ENCODE assay signal across 11 cellular contexts in the genomic region with DNA sequence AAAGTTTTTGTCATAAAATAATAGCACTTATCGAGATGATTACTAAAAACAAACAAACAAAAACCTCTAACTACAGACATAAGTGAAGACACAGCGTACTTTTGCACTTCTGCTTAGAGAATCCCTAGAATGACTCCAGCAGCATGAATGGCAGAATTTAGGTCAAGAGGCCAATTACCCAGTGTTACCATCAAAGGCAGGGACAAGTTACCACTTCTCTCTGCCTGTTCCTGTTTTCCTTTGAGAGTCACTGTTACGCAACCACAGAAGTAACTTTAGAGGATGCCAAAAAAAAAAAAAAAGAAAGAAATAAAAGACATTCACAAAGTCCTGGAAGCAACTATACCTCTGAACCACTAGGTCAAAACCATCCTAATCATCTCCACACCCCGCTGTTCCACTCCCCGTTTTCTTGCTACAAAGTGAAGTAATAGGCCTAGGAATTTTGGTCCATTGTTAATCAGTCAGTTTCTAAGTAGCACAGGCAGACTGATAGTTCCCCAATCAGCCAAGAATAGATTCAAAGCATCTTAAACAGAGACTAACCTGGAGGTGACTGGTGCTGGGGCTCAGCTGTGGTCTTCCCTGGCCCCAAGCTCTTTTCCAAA. TPM values are rescaled to one million over a fixed set of nuclear protein-coding genes. Genes with fewer than 3 reads are reported as not detected.
A peak's percentile ranks its signal among the peaks of the same experiment; 100 is the strongest.
DNase-seq lines count a peak whose midpoint lies in the region; ATAC-seq and TF ChIP-seq lines count a peak whose summit lies in the region.
"Had no signal": no experiment of that assay in that cellular context is flagged by ENCODE, and none has a peak within 500 bp of the region (broad histone marks: within the 10 kb centered on the region; RNA-seq: fewer than 3 reads in every experiment).

No MANE protein-coding gene starts in this region.

- H3K36me3 ChIP-seq in A673 (ENCODE audit: insufficient read depth, low read length, poor library complexity, severe bottlenecking) = no peaks in the 10 kb centered on the region

- peak; percentile 45 for DNase-seq in SW480 (ENCODE audit: low spot score)
- DNase-seq in fibroblast of the conjunctiva (ENCODE audit: low read depth) = peak; percentile 9
- DNase-seq in retinal pigment epithelial cell (ENCODE audit: low read depth) = no peak
- no peak for DNase-seq in A673 (ENCODE audit: low spot score)
- no peak for DNase-seq in germinal center (ENCODE audit: low spot score)
- DNase-seq in activated CD4-positive, alpha-beta T cell treated with anti-CD3 and anti-CD28 coated beads, Interleukin-2, amount 10 ng/mL, durations not matched to agents 7 days and 5 days = no peak
- DNase-seq: activated B cell treated with CpG ODN at 0.5 μM for 24 hours, glutamatergic neuron had no signal

- TF ChIP-seq CTCF in retinal pigment epithelial cell (conservative IDR thresholded peaks at IDR 0.05; ENCODE audit: low read depth, low read length) (no peak), A673 (conservative IDR thresholded peaks at IDR 0.05; ENCODE audit: low read depth, low read length) (no peak)

- no peak overlapping the region for H3K27ac Mint-ChIP-seq in activated CD4-positive, alpha-beta T cell treated with anti-CD3 and anti-CD28 coated beads, Interleukin-2, amount 10 ng/mL, durations not matched to agents 7 days and 5 days
- H3K27ac Mint-ChIP-seq: activated B cell treated with CpG ODN at 0.5 μM for 24 hours; activated naive CD8-positive, alpha-beta T cell had no signal

- H3K4me1 ChIP-seq in A673 (ENCODE audit: insufficient read depth, low read length, poor library complexity, severe bottlenecking) = no peaks in the 10 kb centered on the region

- intact Hi-C loops in A673 (cut with micrococcal nuclease; ENCODE audit: unreplicated experiment) = no loop called here

- H3K4me3 ChIP-seq in retinal pigment epithelial cell (ENCODE audit: low read length) = peak overlapping the region; percentile 10
- no peak overlapping the region for H3K4me3 ChIP-seq in A673 (ENCODE audit: low read depth, low read length, poor library complexity, severe bottlenecking)

- no peak overlapping the region for H3K27ac ChIP-seq in A673 (ENCODE audit: low read depth, low read length, poor library complexity, severe bottlenecking)

- peaks cover 39% of the 10 kb centered on the region for H3K27me3 ChIP-seq in A673 (replicated peaks; ENCODE audit: insufficient read depth, low read depth, low read length, poor library complexity)

- no TSS peak for BruUV-seq in A673 (replicated peaks; lab: Mats Ljungman, UMichigan)

- H3K9me3 Mint-ChIP-seq in activated CD4-positive, alpha-beta T cell treated with anti-CD3 and anti-CD28 coated beads, Interleukin-2, amount 10 ng/mL, durations not matched to agents 7 days and 5 days = no peaks in the 10 kb centered on the region
- H3K9me3 Mint-ChIP-seq: activated B cell treated with CpG ODN at 0.5 μM for 24 hours had no signal

- POLR2A ChIA-PET in A673 (lab: Charles Lee; ENCODE audit: low non-redundant PET) = no interaction called here
- POLR2A ChIA-PET in activated CD4-positive, alpha-beta T cell treated with anti-CD3 and anti-CD28 coated beads, Interleukin-2, amount 10 ng/mL, durations not matched to agents 7 days and 5 days (lab: Charles Lee) = no interaction called here

- H3K4me3 Mint-ChIP-seq in activated CD4-positive, alpha-beta T cell treated with anti-CD3 and anti-CD28 coated beads, Interleukin-2, amount 10 ng/mL, durations not matched to agents 7 days and 5 days = no peak overlapping the region
- H3K4me3 Mint-ChIP-seq: activated B cell treated with CpG ODN at 0.5 μM for 24 hours; activated naive CD8-positive, alpha-beta T cell had no signal

- no peaks in the 10 kb centered on the region for H3K36me3 Mint-ChIP-seq in activated CD4-positive, alpha-beta T cell treated with anti-CD3 and anti-CD28 coated beads, Interleukin-2, amount 10 ng/mL, durations not matched to agents 7 days and 5 days (ENCODE audit: low read depth)
- H3K36me3 Mint-ChIP-seq: activated naive CD8-positive, alpha-beta T cell had no signal

- peaks cover 1% of the 10 kb centered on the region for H3K27me3 Mint-ChIP-seq in activated CD4-positive, alpha-beta T cell treated with anti-CD3 and anti-CD28 coated beads, Interleukin-2, amount 10 ng/mL, durations not matched to agents 7 days and 5 days
- H3K27me3 Mint-ChIP-seq: activated naive CD8-positive, alpha-beta T cell had no signal

- TF ChIP-seq RAD21 in Ishikawa (IDR thresholded peaks at IDR 0.05; ENCODE audit: low read depth) = no peak

- TF ChIP-seq EP300 in Ishikawa (IDR thresholded peaks at IDR 0.05; ENCODE audit: borderline replicate concordance) = no peak

- no peak for ATAC-seq in HG02759 (IDR thresholded peaks at IDR 0.05; ENCODE audit: unreplicated experiment)

- CTCF ChIA-PET in A673 (lab: Charles Lee) = no interaction called here
- CTCF ChIA-PET in activated CD4-positive, alpha-beta T cell treated with anti-CD3 and anti-CD28 coated beads, Interleukin-2, amount 10 ng/mL, durations not matched to agents 7 days and 5 days (lab: Charles Lee) = no interaction called here

- peaks cover 11% of the 10 kb centered on the region for H3K4me1 Mint-ChIP-seq in activated CD4-positive, alpha-beta T cell treated with anti-CD3 and anti-CD28 coated beads, Interleukin-2, amount 10 ng/mL, durations not matched to agents 7 days and 5 days

- H3K9me3 ChIP-seq in A673 (ENCODE audit: low read depth, low read length, poor library complexity, severe bottlenecking) = no peaks in the 10 kb centered on the region

TF ChIP-seq in Ishikawa, 13 proteins besides CTCF, POLR2A, EP300 and RAD21:
- TF ChIP-seq FOXM1 (IDR thresholded peaks at IDR 0.05; ENCODE audit: borderline replicate concordance, low read depth) (no peak), CEBPB (IDR thresholded peaks at IDR 0.05) (peak; percentile 68)

RNA-seq across cellular contexts. Expression of gene FMN1, which starts 41.9 kb away (rescaled TPM):
- 0.09 and 0.37 TPM in 2 replicates for total RNA-seq in A673 (2021)
- under 1 TPM; 0.04 to 0.12 TPM for total RNA-seq in activated CD4-positive, alpha-beta T cell treated with anti-CD3 and anti-CD28 coated beads, Interleukin-2, amount 10 ng/mL, durations not matched to agents 7 days and 5 days

Comparison
In these comparisons a context has a peak if more than half of its experiments do, and no peak if none do; other contexts are left out.
1. DNase-seq: peak in SW480 (single experiment) and fibroblast of the conjunctiva (single experiment); none in retinal pigment epithelial cell (single experiment), A673 (single experiment), germinal center (single experiment) and activated CD4-positive, alpha-beta T cell treated with anti-CD3 and anti-CD28 coated beads, Interleukin-2, amount 10 ng/mL, durations not matched to agents 7 days and 5 days (single experiment).